Comparison of ENCODE assay signal across 24 cellular contexts in genomic region chr18:78297048-78297447, GRCh38.
"Had no signal": no experiment of that assay in that cellular context is flagged by ENCODE, and none has a peak within 500 bp of the region (broad histone marks: within the 10 kb centered on the region; RNA-seq: fewer than 3 reads in every experiment).

No MANE protein-coding gene starts in this region.

- H3K4me2 ChIP-seq: hepatocyte had no signal

- H3K9ac ChIP-seq: parathyroid adenoma had no signal

- H3K4me1 ChIP-seq: left ventricle myocardium inferior, parathyroid adenoma, tibial artery had no signal

- FAIRE-seq: urothelium cell line had no signal

- ATAC-seq: heart right ventricle; mucosa of descending colon; naive thymus-derived CD4-positive, alpha-beta T cell; sciatic nerve; upper lobe of right lung had no signal

- H3K36me3 ChIP-seq: heart right ventricle, left ventricle myocardium inferior, right atrium auricular region, suprapubic skin, thoracic aorta, tibial artery, upper lobe of right lung had no signal

- H3K4me3 ChIP-seq: heart right ventricle, hepatocyte, left ventricle myocardium inferior, lung, mucosa of descending colon, right atrium auricular region, skin epidermis, suprapubic skin, thoracic aorta, tibial artery, upper lobe of right lung had no signal

- H3K9me3 ChIP-seq: heart right ventricle, left ventricle myocardium inferior, right atrium auricular region, suprapubic skin, thoracic aorta, tibial artery, upper lobe of right lung had no signal

- DNase-seq: heart right ventricle; islet precursor cell; left ventricle myocardium inferior; midbrain; mucosa of descending colon; naive thymus-derived CD4-positive, alpha-beta T cell; nucleus accumbens; stimulated activated CD4-positive, alpha-beta T cell treated with anti-CD3 and anti-CD28 coated beads, Interleukin-12 subunit alpha, Interleukin-12 subunit beta, amount 100 ng/mL, for 4 hours; stimulated activated CD4-positive, alpha-beta T cell treated with anti-CD3 and anti-CD28 coated beads, Interleukin-15, amount 100 ng/mL, for 24 hours; stimulated activated CD4-positive, alpha-beta T cell treated with anti-CD3 and anti-CD28 coated beads, Interleukin-2, amount 100 ng/mL, for 24 hours; stimulated activated CD4-positive, alpha-beta T cell treated with anti-CD3 and anti-CD28 coated beads, Interleukin-4, amount 100 ng/mL, for 1 hour; stimulated activated naive CD4-positive, alpha-beta T cell; tibial artery; trophoblast cell; upper lobe of right lung had no signal

- H2AFZ ChIP-seq: hepatocyte, parathyroid adenoma had no signal

- H3K27ac ChIP-seq: heart right ventricle, hepatocyte, left ventricle myocardium inferior, parathyroid adenoma, right atrium auricular region, skin epidermis, suprapubic skin, thoracic aorta, tibial artery, upper lobe of right lung had no signal

- H3K27me3 ChIP-seq: hepatocyte, right atrium auricular region, tibial artery, upper lobe of right lung had no signal
